In the genomic region with DNA sequence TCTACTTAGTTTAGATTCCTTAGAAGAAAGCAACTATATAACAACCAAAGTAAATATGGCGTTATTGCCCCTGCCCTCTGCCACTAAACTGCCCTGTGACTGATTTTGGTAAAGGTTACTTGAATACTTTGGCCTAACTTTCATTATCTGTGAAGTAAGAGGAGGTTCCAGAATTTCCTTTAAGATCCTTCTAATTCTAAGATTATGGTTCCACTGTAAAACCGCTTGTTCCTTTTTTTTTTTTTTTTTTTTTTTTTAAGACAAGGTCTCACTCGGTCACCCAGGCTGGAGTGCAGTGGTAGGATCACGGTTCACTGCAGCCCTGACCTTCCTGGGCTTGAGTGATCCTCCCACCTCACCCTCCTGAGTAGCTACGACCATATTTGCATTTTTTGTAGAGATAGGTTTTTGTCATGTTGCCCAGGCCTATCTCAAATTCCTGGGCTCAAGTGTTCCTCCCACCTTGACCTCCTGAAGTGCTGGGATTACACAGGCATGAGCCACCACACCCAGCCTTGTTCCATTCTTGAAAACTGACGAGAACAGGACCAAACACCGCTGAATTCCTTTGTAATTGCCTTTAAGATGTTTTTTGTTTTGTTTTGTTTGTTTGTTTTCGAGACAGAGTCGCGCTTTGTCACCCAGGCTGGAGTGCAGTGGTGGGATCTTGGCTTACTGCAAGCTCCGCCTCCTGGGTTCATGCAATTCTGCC, we compare ENCODE assay signal across 8 cellular contexts. TPM values are rescaled to one million over a fixed set of nuclear protein-coding genes. Genes with fewer than 3 reads are reported as not detected.
DNase-seq lines count a peak whose midpoint lies in the region; ATAC-seq, FAIRE-seq and TF ChIP-seq lines count a peak whose summit lies in the region.

No MANE protein-coding gene starts in this region.

- peaks cover 41 to 49% (median 41%) of the 10 kb centered on the region in 3 donors for H3K4me1 Mint-ChIP-seq in IgD-negative memory B cell
- peaks cover 30 to 46% of the 10 kb centered on the region in 2 donors for H3K4me1 Mint-ChIP-seq in effector memory CD8-positive, alpha-beta T cell (ENCODE audit: low read depth in 2 of 2)
- peaks cover 27 to 50% of the 10 kb centered on the region in 2 donors for H3K4me1 Mint-ChIP-seq in stimulated activated naive B cell treated with anti-CD40 and anti-IgM and Interleukin-4, amounts not matched to agents 10 μg/mL and 1 μg/mL and 100 μg/mL, for 72 hours
- H3K4me1 Mint-ChIP-seq in T-helper 2 cell treated with Interferon-gamma antibody and Interleukin-4, amounts not matched to agents 5 μg/mL and 100 μg/mL, for 36 hours (ENCODE audit: low read depth), result peaks cover 29% of the 10 kb centered on the region

- peak; percentile 23 for FAIRE-seq in GM19239 (lab: Jason Lieb, UNC)

- peak overlapping the region; percentile 54 to 88 (median 75) for H3K4me3 Mint-ChIP-seq in IgD-negative memory B cell
- H3K4me3 Mint-ChIP-seq in effector memory CD8-positive, alpha-beta T cell, result peak overlapping the region; percentile 54 to 63
- H3K4me3 Mint-ChIP-seq in stimulated activated naive B cell treated with anti-CD40 and anti-IgM and Interleukin-4, amounts not matched to agents 10 μg/mL and 1 μg/mL and 100 μg/mL, for 72 hours, result peak overlapping the region; percentile 59 to 69
- no peak overlapping the region for H3K4me3 Mint-ChIP-seq in T-helper 2 cell treated with Interferon-gamma antibody and Interleukin-4, amounts not matched to agents 5 μg/mL and 100 μg/mL, for 36 hours

- H3K27me3 Mint-ChIP-seq in IgD-negative memory B cell, result no peaks in the 10 kb centered on the region
- no peaks in the 10 kb centered on the region for H3K27me3 Mint-ChIP-seq in effector memory CD8-positive, alpha-beta T cell
- H3K27me3 Mint-ChIP-seq in stimulated activated naive B cell treated with anti-CD40 and anti-IgM and Interleukin-4, amounts not matched to agents 10 μg/mL and 1 μg/mL and 100 μg/mL, for 72 hours, result no peaks in the 10 kb centered on the region
- no peaks in the 10 kb centered on the region for H3K27me3 Mint-ChIP-seq in T-helper 2 cell treated with Interferon-gamma antibody and Interleukin-4, amounts not matched to agents 5 μg/mL and 100 μg/mL, for 36 hours (ENCODE audit: low read depth)

- no peaks in the 10 kb centered on the region for H3K9me3 Mint-ChIP-seq in IgD-negative memory B cell
- H3K9me3 Mint-ChIP-seq in effector memory CD8-positive, alpha-beta T cell, result no peaks in the 10 kb centered on the region
- H3K9me3 Mint-ChIP-seq in stimulated activated naive B cell treated with anti-CD40 and anti-IgM and Interleukin-4, amounts not matched to agents 10 μg/mL and 1 μg/mL and 100 μg/mL, for 72 hours, result no peaks in the 10 kb centered on the region
- H3K9me3 Mint-ChIP-seq in T-helper 2 cell treated with Interferon-gamma antibody and Interleukin-4, amounts not matched to agents 5 μg/mL and 100 μg/mL, for 36 hours, result no peaks in the 10 kb centered on the region

- no peak for TF ChIP-seq CTCF in 22Rv1 (IDR thresholded peaks at IDR 0.05)

- ATAC-seq in effector memory CD8-positive, alpha-beta T cell (replicated peaks), result no peak
- ATAC-seq in stimulated activated naive B cell treated with anti-CD40 and anti-IgM and Interleukin-4, amounts not matched to agents 10 μg/mL and 1 μg/mL and 100 μg/mL, for 72 hours (replicated peaks), result peak; percentile 97 to 98

- peaks cover 2% of the 10 kb centered on the region for H3K36me3 Mint-ChIP-seq in IgD-negative memory B cell
- H3K36me3 Mint-ChIP-seq in effector memory CD8-positive, alpha-beta T cell (ENCODE audit: insufficient read depth), result peaks cover 43% of the 10 kb centered on the region
- H3K36me3 Mint-ChIP-seq in stimulated activated naive B cell treated with anti-CD40 and anti-IgM and Interleukin-4, amounts not matched to agents 10 μg/mL and 1 μg/mL and 100 μg/mL, for 72 hours, result peaks cover 26 to 43% of the 10 kb centered on the region in 2 donors
- H3K36me3 Mint-ChIP-seq in T-helper 2 cell treated with Interferon-gamma antibody and Interleukin-4, amounts not matched to agents 5 μg/mL and 100 μg/mL, for 36 hours (ENCODE audit: low read depth), result peaks cover 28% of the 10 kb centered on the region

- peak overlapping the region; percentile 19; the same call in 1 of the 2 replicates for H3K27ac ChIP-seq in 22Rv1

- H3K27ac Mint-ChIP-seq in IgD-negative memory B cell, result peak overlapping the region; percentile 71 to 94 (median 94)
- H3K27ac Mint-ChIP-seq in effector memory CD8-positive, alpha-beta T cell, result peak overlapping the region; percentile 54 to 89
- H3K27ac Mint-ChIP-seq in stimulated activated naive B cell treated with anti-CD40 and anti-IgM and Interleukin-4, amounts not matched to agents 10 μg/mL and 1 μg/mL and 100 μg/mL, for 72 hours, result peak overlapping the region; percentile 90
- no peak overlapping the region for H3K27ac Mint-ChIP-seq in T-helper 2 cell treated with Interferon-gamma antibody and Interleukin-4, amounts not matched to agents 5 μg/mL and 100 μg/mL, for 36 hours

- DNase-seq in GM19239 (ENCODE audit: insufficient read length, low spot score), result no peak
- DNase-seq in effector memory CD8-positive, alpha-beta T cell, result no peak
- peak; percentile 31 for DNase-seq in stimulated activated naive B cell treated with anti-CD40 and anti-IgM and Interleukin-4, amounts not matched to agents 10 μg/mL and 1 μg/mL and 100 μg/mL, for 72 hours
- no peak for DNase-seq in T-helper 2 cell treated with Interferon-gamma antibody and Interleukin-4, amounts not matched to agents 5 μg/mL and 100 μg/mL, for 36 hours (ENCODE audit: low spot score)
- no peak for DNase-seq in stimulated activated CD4-positive, alpha-beta T cell treated with anti-CD3 and anti-CD28 coated beads, Interleukin-15, amount 100 ng/mL, for 24 hours
- no peak for DNase-seq in DMS153 treated with DMSO at 0.1 percent for 48 hours (lab: John Stamatoyannopoulos, UW; ENCODE audit: unreplicated experiment)

RNA-seq across cellular contexts. Expression of a gene that starts 7.0 kb away (rescaled TPM):
- polyA plus RNA-seq in IgD-negative memory B cell, result 35.3 TPM
